Comparison of ENCODE assay signal across 17 cellular contexts in the genomic region with DNA sequence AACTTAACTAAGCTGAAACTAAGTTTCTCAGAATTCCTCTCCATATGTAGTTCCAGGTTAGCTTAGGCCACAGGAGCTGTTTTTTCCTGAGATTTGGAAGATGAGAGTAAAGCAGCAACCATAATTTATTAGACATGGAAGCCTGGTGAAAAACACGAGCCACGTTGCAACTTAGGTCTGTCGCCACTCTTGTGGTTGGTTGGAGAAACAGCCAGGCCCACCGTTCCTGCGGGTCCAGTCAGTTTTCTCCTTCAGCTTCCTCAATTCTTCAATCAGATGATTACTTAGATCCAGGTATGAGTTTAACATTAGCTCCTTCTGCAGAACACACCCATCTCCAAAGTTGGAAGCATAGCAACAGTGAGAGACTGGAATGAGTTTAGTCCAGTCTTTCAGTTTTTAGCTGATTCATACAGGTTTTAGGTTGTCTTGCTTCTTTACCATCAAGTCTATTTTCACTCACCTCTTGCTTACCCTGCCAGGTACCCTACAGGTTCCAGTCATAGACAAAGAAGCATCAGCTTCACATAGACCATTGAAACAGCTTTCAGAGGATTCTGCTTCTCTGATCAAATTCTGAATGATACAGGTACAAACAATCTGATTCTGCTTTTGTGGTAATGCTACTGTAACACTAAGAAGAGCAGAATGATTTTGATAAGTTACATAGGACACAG. TPM values are rescaled to one million over a fixed set of nuclear protein-coding genes. Genes with fewer than 3 reads are reported as not detected.
DNase-seq lines count a peak whose midpoint lies in the region; ATAC-seq and TF ChIP-seq lines count a peak whose summit lies in the region.
"Had no signal": no experiment of that assay in that cellular context is flagged by ENCODE, and none has a peak within 500 bp of the region (broad histone marks: within the 10 kb centered on the region; RNA-seq: fewer than 3 reads in every experiment).

No MANE protein-coding gene starts in this region.

- H3K9me3 ChIP-seq in IMR-90 (ENCODE audit: control insufficient read depth, insufficient read depth, low read length): no peaks in the 10 kb centered on the region
- H3K9me3 ChIP-seq in prostate gland: no peaks in the 10 kb centered on the region
- H3K9me3 ChIP-seq: BLaER1 had no signal

- H2AFZ ChIP-seq in IMR-90 (replicated peaks; ENCODE audit: low read length, poor library complexity): no peak overlapping the region

- H4K20me1 ChIP-seq in IMR-90 (ENCODE audit: insufficient read depth, low read length): no peaks in the 10 kb centered on the region
- H4K20me1 ChIP-seq: BLaER1 had no signal

- TF ChIP-seq CTCF in IMR-90 (conservative IDR thresholded peaks at IDR 0.05; ENCODE audit: low read depth, low read length): no peak
- TF ChIP-seq CTCF in activated B cell treated with CpG ODN at 0.5 μM for 24 hours (IDR thresholded peaks at IDR 0.05): no peak
- no peak for TF ChIP-seq CTCF in prostate gland (IDR thresholded peaks at IDR 0.05)
- TF ChIP-seq CTCF in foreskin keratinocyte (conservative IDR thresholded peaks at IDR 0.05): no peak

- no peak overlapping the region for H2AK5ac ChIP-seq in IMR-90 (ENCODE audit: low read depth, low read length)

- H3K56ac ChIP-seq in IMR-90 (ENCODE audit: extremely low read depth, insufficient read depth, low read length): no peak overlapping the region

- H3K4me1 ChIP-seq in IMR-90 (ENCODE audit: control insufficient read depth, insufficient read depth, low read length): no peaks in the 10 kb centered on the region
- H3K4me1 ChIP-seq in prostate gland (replicated peaks): no peaks in the 10 kb centered on the region
- H3K4me1 ChIP-seq in foreskin keratinocyte: no peaks in the 10 kb centered on the region

- DNase-seq in activated T-cell treated with anti-CD3 and anti-CD28 coated beads, Interleukin-2, amount 50 U/mL, for 72 hours: no peak
- no peak for DNase-seq in activated T-cell treated with anti-CD3 and anti-CD28 coated beads, Interleukin-2, amount 50 U/mL, for 4 hours
- DNase-seq in IMR-90 (no peak), activated B cell treated with CpG ODN at 0.5 μM for 24 hours (no peak), prostate gland (ENCODE audit: low spot score) (no peak), foreskin keratinocyte (no peak)
- no peak for DNase-seq in stimulated activated effector memory CD8-positive, alpha-beta T cell treated with anti-CD3 and anti-CD28 coated beads, Interleukin-12 subunit alpha, Interleukin-12 subunit beta, amount 100 ng/mL, for 72 hours (ENCODE audit: low spot score in 2 of 2)
- DNase-seq: CD8-positive, alpha-beta memory T cell; DMS79 treated with DMSO at 0.1 percent for 48 hours; NCI-H1092 treated with DMSO at 0.1 percent for 48 hours; NCI-H524; SIG-M5 had no signal

- H3K9me3 Mint-ChIP-seq in activated T-cell treated with anti-CD3 and anti-CD28 coated beads, Interleukin-2, amount 50 U/mL, for 72 hours: peaks cover 2 to 4% of the 10 kb centered on the region in 2 donors
- H3K9me3 Mint-ChIP-seq in activated T-cell treated with anti-CD3 and anti-CD28 coated beads, Interleukin-2, amount 50 U/mL, for 4 hours: no peaks in the 10 kb centered on the region
- H3K9me3 Mint-ChIP-seq in activated B cell treated with CpG ODN at 0.5 μM for 24 hours: no peaks in the 10 kb centered on the region
- H3K9me3 Mint-ChIP-seq in stimulated activated effector memory CD8-positive, alpha-beta T cell treated with anti-CD3 and anti-CD28 coated beads, Interleukin-12 subunit alpha, Interleukin-12 subunit beta, amount 100 ng/mL, for 72 hours: no peaks in the 10 kb centered on the region

- H3K36me3 ChIP-seq in IMR-90 (ENCODE audit: control insufficient read depth, insufficient read depth, low read length): no peaks in the 10 kb centered on the region
- H3K36me3 ChIP-seq in prostate gland: no peaks in the 10 kb centered on the region
- H3K36me3 ChIP-seq: BLaER1 had no signal

- H3K4me3 ChIP-seq in IMR-90 (ENCODE audit: insufficient read depth, low read depth, low read length) (no peak overlapping the region), prostate gland (no peak overlapping the region)
- H3K4me3 ChIP-seq: BLaER1 had no signal

- no peaks in the 10 kb centered on the region for H3K79me1 ChIP-seq in IMR-90 (ENCODE audit: low read depth in 1 of 2, low read length in 2 of 2)

- no peaks in the 10 kb centered on the region for H3K27me3 Mint-ChIP-seq in activated T-cell treated with anti-CD3 and anti-CD28 coated beads, Interleukin-2, amount 50 U/mL, for 72 hours (ENCODE audit: low read depth)
- no peaks in the 10 kb centered on the region for H3K27me3 Mint-ChIP-seq in activated T-cell treated with anti-CD3 and anti-CD28 coated beads, Interleukin-2, amount 50 U/mL, for 4 hours (ENCODE audit: low read depth)
- H3K27me3 Mint-ChIP-seq in activated B cell treated with CpG ODN at 0.5 μM for 24 hours: no peaks in the 10 kb centered on the region
- H3K27me3 Mint-ChIP-seq: CD8-positive, alpha-beta memory T cell had no signal

- no peaks in the 10 kb centered on the region for H3K36me3 Mint-ChIP-seq in activated T-cell treated with anti-CD3 and anti-CD28 coated beads, Interleukin-2, amount 50 U/mL, for 72 hours (ENCODE audit: insufficient read depth in 2 of 2)
- peaks cover 2% of the 10 kb centered on the region for H3K36me3 Mint-ChIP-seq in activated T-cell treated with anti-CD3 and anti-CD28 coated beads, Interleukin-2, amount 50 U/mL, for 4 hours (ENCODE audit: insufficient read depth)
- no peaks in the 10 kb centered on the region for H3K36me3 Mint-ChIP-seq in activated B cell treated with CpG ODN at 0.5 μM for 24 hours (ENCODE audit: low read depth)
- no peaks in the 10 kb centered on the region for H3K36me3 Mint-ChIP-seq in stimulated activated effector memory CD8-positive, alpha-beta T cell treated with anti-CD3 and anti-CD28 coated beads, Interleukin-12 subunit alpha, Interleukin-12 subunit beta, amount 100 ng/mL, for 72 hours

- BruUV-seq in IMR-90 (replicated peaks; lab: Mats Ljungman, UMichigan): no TSS peak

- H3K14ac ChIP-seq in IMR-90 (replicated peaks; ENCODE audit: low read depth, low read length): 0 out of 2 replicates have a peak overlapping the region, but pooled peaks have one; percentile 4

- H2BK15ac ChIP-seq in IMR-90 (ENCODE audit: low read depth, low read length): no peak overlapping the region

- no peak overlapping the region for H3K4me2 ChIP-seq in IMR-90 (ENCODE audit: low read depth, low read length)
- H3K4me2 ChIP-seq: BLaER1 had no signal

- no peak overlapping the region for H4K8ac ChIP-seq in IMR-90 (ENCODE audit: low read depth in 2 of 2, low read length in 2 of 2)

- no peak overlapping the region for H3K4ac ChIP-seq in IMR-90 (ENCODE audit: low read depth, low read length)

- CTCF ChIA-PET in IMR-90 (lab: Yijun Ruan, JAX) (interaction anchor here (0.6 kb wide), 1 partner anchor 334 kb away, joined by 3 read pairs; no protein-coding TSS in a partner anchor), activated B cell treated with CpG ODN at 0.5 μM for 24 hours (lab: Charles Lee) (no interaction called here)

- dilution Hi-C loops in IMR-90 (cut with HindIII; ENCODE audit: low sequenced_read_pairs, unreplicated experiment): no loop called here

- WGBS in IMR-90 (ENCODE audit: extremely low coverage in 2 of 2, insufficient read length in 1 of 2), 2 experiments: no CpG with 5 or more reads among the region's 5 CpGs
- WGBS in prostate gland: 85% methylated on average over 5 of the region's 5 CpGs

- in situ Hi-C loops in IMR-90 (cut with MboI; ENCODE audit: low sequenced_read_pairs): no loop called here

- ATAC-seq in activated T-cell treated with anti-CD3 and anti-CD28 coated beads, Interleukin-2, amount 50 U/mL, for 72 hours (replicated peaks in 1 of 2): peak; percentile 41 to 70
- no peak for ATAC-seq in activated T-cell treated with anti-CD3 and anti-CD28 coated beads, Interleukin-2, amount 50 U/mL, for 4 hours
- ATAC-seq in IMR-90 (ENCODE audit: low read depth) (no peak), activated B cell treated with CpG ODN at 0.5 μM for 24 hours (ENCODE audit: low read depth) (no peak), GM21360 (IDR thresholded peaks at IDR 0.05; ENCODE audit: unreplicated experiment) (no peak), foreskin keratinocyte (no peak)
- ATAC-seq in stimulated activated effector memory CD8-positive, alpha-beta T cell treated with anti-CD3 and anti-CD28 coated beads, Interleukin-12 subunit alpha, Interleukin-12 subunit beta, amount 100 ng/mL, for 72 hours: peak; percentile 48

- no peak overlapping the region for H2BK5ac ChIP-seq in IMR-90 (ENCODE audit: low read depth, low read length, poor library complexity, severe bottlenecking)

- intact Hi-C loops in IMR-90 (cut with micrococcal nuclease): no loop called here
- intact Hi-C loops in activated B cell treated with CpG ODN at 0.5 μM for 24 hours (cut with micrococcal nuclease): loop anchor here (5.0 kb wide), 2 partner anchors 37 to 172 kb away; no protein-coding TSS in a partner anchor
- intact Hi-C loops in prostate gland (cut with DNase I): no loop called here

- H4K5ac ChIP-seq in IMR-90 (ENCODE audit: low read depth, low read length): no peak overlapping the region

- no peak overlapping the region for H3K18ac ChIP-seq in IMR-90 (ENCODE audit: low read depth, low read length)

- no peak overlapping the region for H2BK120ac ChIP-seq in IMR-90 (ENCODE audit: low read depth, low read length)

- POLR2A ChIA-PET in IMR-90 (lab: Charles Lee; ENCODE audit: unreplicated experiment) (no interaction called here), activated B cell treated with CpG ODN at 0.5 μM for 24 hours (lab: Charles Lee) (interaction anchor here (0.6 kb wide), 1 partner anchor 55 kb away, joined by 3 read pairs; no protein-coding TSS in a partner anchor)

- 0 out of 2 replicates have a peak, but pooled peaks cover 2% of the 10 kb centered on the region for H3K9me1 ChIP-seq in IMR-90 (ENCODE audit: insufficient read depth, low read length)

- H3K4me3 Mint-ChIP-seq in activated T-cell treated with anti-CD3 and anti-CD28 coated beads, Interleukin-2, amount 50 U/mL, for 72 hours: no peak overlapping the region
- no peak overlapping the region for H3K4me3 Mint-ChIP-seq in activated T-cell treated with anti-CD3 and anti-CD28 coated beads, Interleukin-2, amount 50 U/mL, for 4 hours
- no peak overlapping the region for H3K4me3 Mint-ChIP-seq in activated B cell treated with CpG ODN at 0.5 μM for 24 hours
- H3K4me3 Mint-ChIP-seq in stimulated activated effector memory CD8-positive, alpha-beta T cell treated with anti-CD3 and anti-CD28 coated beads, Interleukin-12 subunit alpha, Interleukin-12 subunit beta, amount 100 ng/mL, for 72 hours: no peak overlapping the region
- H3K4me3 Mint-ChIP-seq: CD8-positive, alpha-beta memory T cell had no signal

- H4K91ac ChIP-seq in IMR-90 (ENCODE audit: insufficient read depth, low read depth, low read length): no peak overlapping the region

- H2BK20ac ChIP-seq in IMR-90 (ENCODE audit: low read depth, low read length): no peak overlapping the region

- no peak overlapping the region for H3K27ac Mint-ChIP-seq in activated T-cell treated with anti-CD3 and anti-CD28 coated beads, Interleukin-2, amount 50 U/mL, for 72 hours
- peak overlapping the region; percentile 54 for H3K27ac Mint-ChIP-seq in activated B cell treated with CpG ODN at 0.5 μM for 24 hours
- no peak overlapping the region for H3K27ac Mint-ChIP-seq in stimulated activated effector memory CD8-positive, alpha-beta T cell treated with anti-CD3 and anti-CD28 coated beads, Interleukin-12 subunit alpha, Interleukin-12 subunit beta, amount 100 ng/mL, for 72 hours

- no peak overlapping the region for H2AK9ac ChIP-seq in IMR-90 (replicated peaks; ENCODE audit: low read depth, low read length, poor library complexity)

- H3K9ac ChIP-seq in IMR-90 (ENCODE audit: low read depth, low read length): no peak overlapping the region
- H3K9ac ChIP-seq: BLaER1 had no signal

- no peak overlapping the region for H3K23ac ChIP-seq in IMR-90 (ENCODE audit: low read depth, low read length)

- no peaks in the 10 kb centered on the region for H3K27me3 ChIP-seq in IMR-90 (ENCODE audit: control insufficient read depth, insufficient read depth, low read length)
- H3K27me3 ChIP-seq in prostate gland (replicated peaks; ENCODE audit: insufficient read depth): no peaks in the 10 kb centered on the region
- H3K27me3 ChIP-seq in foreskin keratinocyte: no peaks in the 10 kb centered on the region
- H3K27me3 ChIP-seq: BLaER1 had no signal

- TF ChIP-seq RAD21 in IMR-90 (IDR thresholded peaks at IDR 0.05; ENCODE audit: low read length): no peak

- TF ChIP-seq POLR2A in IMR-90 (IDR thresholded peaks at IDR 0.05; ENCODE audit: low read depth, low read length): no peak
- TF ChIP-seq POLR2A in prostate gland (IDR thresholded peaks at IDR 0.05): no peak

- H3K27ac ChIP-seq in IMR-90 (ENCODE audit: insufficient read depth, low read length) (no peak overlapping the region), prostate gland (no peak overlapping the region), foreskin keratinocyte (no peak overlapping the region)
- H3K27ac ChIP-seq: BLaER1 had no signal

- H3K4me1 Mint-ChIP-seq in activated T-cell treated with anti-CD3 and anti-CD28 coated beads, Interleukin-2, amount 50 U/mL, for 72 hours (ENCODE audit: low read depth): peaks cover 32% of the 10 kb centered on the region
- peaks cover 54% of the 10 kb centered on the region for H3K4me1 Mint-ChIP-seq in activated T-cell treated with anti-CD3 and anti-CD28 coated beads, Interleukin-2, amount 50 U/mL, for 4 hours (ENCODE audit: low read depth)
- peaks cover 62% of the 10 kb centered on the region for H3K4me1 Mint-ChIP-seq in activated B cell treated with CpG ODN at 0.5 μM for 24 hours
- H3K4me1 Mint-ChIP-seq in stimulated activated effector memory CD8-positive, alpha-beta T cell treated with anti-CD3 and anti-CD28 coated beads, Interleukin-12 subunit alpha, Interleukin-12 subunit beta, amount 100 ng/mL, for 72 hours: peaks cover 36% of the 10 kb centered on the region

RNA-seq across cellular contexts. Expression of gene CASP12, which starts 18.6 kb away (rescaled TPM):
- under 1 TPM in 1 of 2 donors, not detected in 1; 0.31 TPM for total RNA-seq in activated T-cell treated with anti-CD3 and anti-CD28 coated beads, Interleukin-2, amount 50 U/mL, for 72 hours
- total RNA-seq in activated T-cell treated with anti-CD3 and anti-CD28 coated beads, Interleukin-2, amount 50 U/mL, for 4 hours: under 1 TPM in 1 of 3 donors, not detected in 2; 0.23 TPM
- total RNA-seq in IMR-90 (2012; rRNA removed): not detected in 2 replicates
- polyA plus RNA-seq in IMR-90 (2012; rRNA removed): 0.07 TPM in 1 of 2 replicates, not detected in the other
- 0.07 TPM in 1 of 2 replicates, not detected in the other for polyA plus RNA-seq in IMR-90 (2012; cell fraction: cytosol; rRNA removed)
- 0.14 TPM in 1 of 2 replicates, not detected in the other for polyA plus RNA-seq in IMR-90 (2012; cell fraction: nucleus; rRNA removed; ENCODE audit: low replicate concordance)
- not detected in 2 replicates for total RNA-seq in activated B cell treated with CpG ODN at 0.5 μM for 24 hours
- total RNA-seq in prostate gland: under 1 TPM; 0.85 to 0.96 TPM
- not detected in 2 replicates for total RNA-seq in foreskin keratinocyte
- polyA plus RNA-seq in foreskin keratinocyte: not detected in 2 replicates
- total RNA-seq: A172; CD8-positive, alpha-beta memory T cell; G401; RPMI7951 had no signal
- polyA plus RNA-seq: CD8-positive, alpha-beta memory T cell had no signal

Comparison
In these comparisons a context has a peak if more than half of its experiments do, and no peak if none do; other contexts are left out.
1. ATAC-seq: peak in activated T-cell treated with anti-CD3 and anti-CD28 coated beads, Interleukin-2, amount 50 U/mL, for 72 hours (2 of 2) and stimulated activated effector memory CD8-positive, alpha-beta T cell treated with anti-CD3 and anti-CD28 coated beads, Interleukin-12 subunit alpha, Interleukin-12 subunit beta, amount 100 ng/mL, for 72 hours (single experiment); none in activated T-cell treated with anti-CD3 and anti-CD28 coated beads, Interleukin-2, amount 50 U/mL, for 4 hours (0 of 2), IMR-90 (single experiment), activated B cell treated with CpG ODN at 0.5 μM for 24 hours (single experiment), GM21360 (single experiment) and foreskin keratinocyte (single experiment).